In the genomic region with DNA sequence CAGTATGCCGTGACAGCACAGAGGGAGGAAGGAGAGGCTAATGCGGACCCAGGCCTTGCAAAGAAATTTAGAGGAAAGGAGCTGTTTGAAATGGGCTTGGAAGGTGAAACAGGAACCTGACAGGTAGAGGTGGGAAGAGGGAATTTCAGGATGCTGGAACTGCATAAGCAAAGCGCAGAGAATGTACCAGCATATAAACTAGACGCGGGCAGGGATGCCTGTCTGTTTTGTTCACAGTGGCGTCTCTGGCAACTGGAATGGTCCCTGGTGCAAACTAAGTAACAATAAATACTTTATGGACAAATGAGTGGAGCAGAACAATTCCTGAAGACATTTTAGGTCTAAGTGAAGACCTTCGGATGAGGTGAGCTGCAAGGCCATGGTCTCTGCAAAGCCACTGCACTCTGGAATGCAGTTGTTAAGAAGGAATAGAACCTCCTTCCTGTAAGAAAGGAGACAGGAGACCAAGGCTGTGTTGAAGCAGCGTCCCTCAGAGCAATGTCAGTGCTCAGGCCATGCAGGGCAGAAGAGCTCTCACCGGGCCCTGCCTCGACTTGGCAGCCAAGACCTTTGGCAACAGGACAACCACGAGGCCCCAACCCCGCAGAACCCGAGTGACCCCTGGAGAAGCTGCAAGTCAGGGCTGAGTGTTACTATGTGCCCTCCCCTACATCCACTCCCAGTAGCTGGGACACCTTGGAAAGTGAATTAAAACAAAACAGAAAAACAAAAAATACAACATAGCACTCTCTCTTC, we compare ENCODE assay signal across 14 cellular contexts. TPM values are rescaled to one million over a fixed set of nuclear protein-coding genes. Genes with fewer than 3 reads are reported as not detected.
DNase-seq lines count a peak whose midpoint lies in the region; ATAC-seq and TF ChIP-seq lines count a peak whose summit lies in the region.
"Had no signal": no experiment of that assay in that cellular context is flagged by ENCODE, and none has a peak within 500 bp of the region (broad histone marks: within the 10 kb centered on the region; RNA-seq: fewer than 3 reads in every experiment).

No MANE protein-coding gene starts in this region.

- ATAC-seq in activated naive CD8-positive, alpha-beta T cell treated with anti-CD3 and anti-CD28 coated beads, Interleukin-2, amount 50 U/mL, for 24 hours: no peak
- ATAC-seq in lower lobe of right lung (no peak), HG03025 (IDR thresholded peaks at IDR 0.05; ENCODE audit: low FRiP score, unreplicated experiment) (no peak), HG03521 (IDR thresholded peaks at IDR 0.05; ENCODE audit: unreplicated experiment) (no peak), HG03520 (IDR thresholded peaks at IDR 0.05; ENCODE audit: unreplicated experiment) (no peak)
- ATAC-seq: PC-3 had no signal

- H3K36me3 Mint-ChIP-seq in activated naive CD4-positive, alpha-beta T cell treated with anti-CD3 and anti-CD28 coated beads, Interleukin-2, amount 10 ng/mL, durations not matched to agents 7 days and 5 days: peaks cover 41% of the 10 kb centered on the region
- H3K36me3 Mint-ChIP-seq in activated naive CD8-positive, alpha-beta T cell treated with anti-CD3 and anti-CD28 coated beads, Interleukin-2, amount 50 U/mL, for 24 hours (ENCODE audit: low read depth): peaks cover 11% of the 10 kb centered on the region

- H3K36me3 ChIP-seq in lower lobe of right lung: no peaks in the 10 kb centered on the region
- H3K36me3 ChIP-seq in thymus (ENCODE audit: control insufficient read depth, insufficient read depth): peaks cover 79% of the 10 kb centered on the region
- H3K36me3 ChIP-seq: ovary, uterus had no signal

- H3K27me3 ChIP-seq in lower lobe of right lung (ENCODE audit: low read depth): no peaks in the 10 kb centered on the region
- no peaks in the 10 kb centered on the region for H3K27me3 ChIP-seq in thymus (ENCODE audit: control insufficient read depth, insufficient read depth)
- H3K27me3 ChIP-seq: ovary, uterus had no signal

- H3K27ac ChIP-seq in lower lobe of right lung (peak overlapping the region; percentile 79), thymus (ENCODE audit: low read depth) (peak overlapping the region; percentile 92)

- no peaks in the 10 kb centered on the region for H3K27me3 Mint-ChIP-seq in activated naive CD4-positive, alpha-beta T cell treated with anti-CD3 and anti-CD28 coated beads, Interleukin-2, amount 10 ng/mL, durations not matched to agents 7 days and 5 days
- H3K27me3 Mint-ChIP-seq in activated naive CD8-positive, alpha-beta T cell treated with anti-CD3 and anti-CD28 coated beads, Interleukin-2, amount 50 U/mL, for 24 hours: no peaks in the 10 kb centered on the region

- peaks cover 55% of the 10 kb centered on the region for H3K4me1 Mint-ChIP-seq in activated naive CD4-positive, alpha-beta T cell treated with anti-CD3 and anti-CD28 coated beads, Interleukin-2, amount 10 ng/mL, durations not matched to agents 7 days and 5 days
- H3K4me1 Mint-ChIP-seq in activated naive CD8-positive, alpha-beta T cell treated with anti-CD3 and anti-CD28 coated beads, Interleukin-2, amount 50 U/mL, for 24 hours: peaks cover 75% of the 10 kb centered on the region

- H3K9me3 Mint-ChIP-seq in activated naive CD4-positive, alpha-beta T cell treated with anti-CD3 and anti-CD28 coated beads, Interleukin-2, amount 10 ng/mL, durations not matched to agents 7 days and 5 days: no peaks in the 10 kb centered on the region
- H3K9me3 Mint-ChIP-seq in activated naive CD8-positive, alpha-beta T cell treated with anti-CD3 and anti-CD28 coated beads, Interleukin-2, amount 50 U/mL, for 24 hours: no peaks in the 10 kb centered on the region

- H3K9me3 ChIP-seq in lower lobe of right lung (no peaks in the 10 kb centered on the region), thymus (ENCODE audit: control insufficient read depth) (no peaks in the 10 kb centered on the region)
- H3K9me3 ChIP-seq: ovary, uterus had no signal

- no peak overlapping the region for H3K4me3 ChIP-seq in lower lobe of right lung
- no peak overlapping the region for H3K4me3 ChIP-seq in thymus (ENCODE audit: low read length)
- H3K4me3 ChIP-seq: ovary, uterus had no signal

- H3K4me1 ChIP-seq in lower lobe of right lung (peaks cover 48% of the 10 kb centered on the region), thymus (ENCODE audit: control insufficient read depth, insufficient read depth, low read length) (peaks cover 62% of the 10 kb centered on the region)
- H3K4me1 ChIP-seq: uterus had no signal

- H3K27ac Mint-ChIP-seq in activated naive CD4-positive, alpha-beta T cell treated with anti-CD3 and anti-CD28 coated beads, Interleukin-2, amount 10 ng/mL, durations not matched to agents 7 days and 5 days: peak overlapping the region; percentile 94
- peak overlapping the region; percentile 94 for H3K27ac Mint-ChIP-seq in activated naive CD8-positive, alpha-beta T cell treated with anti-CD3 and anti-CD28 coated beads, Interleukin-2, amount 50 U/mL, for 24 hours

- CTCF ChIA-PET in activated naive CD4-positive, alpha-beta T cell treated with anti-CD3 and anti-CD28 coated beads, Interleukin-2, amount 10 ng/mL, durations not matched to agents 7 days and 5 days (lab: Charles Lee): interaction anchor here (0.7 to 2.5 kb wide), 3 partner anchors 11 to 65 kb away, joined by 3 to 14 read pairs (median 4); no protein-coding TSS in a partner anchor

- 98% methylated on average over 13 of the region's 13 CpGs for WGBS in thymus

- intact Hi-C loops in lower lobe of right lung (cut with DNase I): no loop called here

- TF ChIP-seq CTCF in lower lobe of right lung (IDR thresholded peaks at IDR 0.05): no peak

- no peak overlapping the region for H3K4me3 Mint-ChIP-seq in activated naive CD4-positive, alpha-beta T cell treated with anti-CD3 and anti-CD28 coated beads, Interleukin-2, amount 10 ng/mL, durations not matched to agents 7 days and 5 days
- H3K4me3 Mint-ChIP-seq in activated naive CD8-positive, alpha-beta T cell treated with anti-CD3 and anti-CD28 coated beads, Interleukin-2, amount 50 U/mL, for 24 hours: no peak overlapping the region

- DNase-seq in activated naive CD4-positive, alpha-beta T cell treated with anti-CD3 and anti-CD28 coated beads, Interleukin-2, amount 10 ng/mL, durations not matched to agents 7 days and 5 days: no peak
- DNase-seq in activated naive CD4-positive, alpha-beta T cell (lab: John Stamatoyannopoulos, UW): no peak
- no peak for DNase-seq in activated naive CD8-positive, alpha-beta T cell treated with anti-CD3 and anti-CD28 coated beads, Interleukin-2, amount 50 U/mL, for 24 hours
- DNase-seq in lower lobe of right lung: no peak
- DNase-seq: activated CD4-positive, alpha-beta T cell treated with anti-CD3 and anti-CD28 coated beads for 48 hours; DMS53; ovary; PC-3; SW 1271; uterus had no signal

RNA-seq across cellular contexts. Expression of a gene that starts 42.8 kb away (rescaled TPM):
- total RNA-seq in lower lobe of right lung: 29.9 TPM
- polyA plus RNA-seq in thymus: 56.8 TPM
